ENCODE assay signal across 27 cellular contexts in genomic region chr2:68620762-68621161, GRCh38. TPM values are rescaled to one million over a fixed set of nuclear protein-coding genes. Genes with fewer than 3 reads are reported as not detected.
"Had no signal": no experiment of that assay in that cellular context is flagged by ENCODE, and none has a peak within 500 bp of the region (broad histone marks: within the 10 kb centered on the region; RNA-seq: fewer than 3 reads in every experiment).

No MANE protein-coding gene starts in this region.

- H3K4me1 ChIP-seq: adrenal gland, gastroesophageal sphincter, prostate gland, spleen, testis, vagina had no signal

- H3K27me3 Mint-ChIP-seq: activated B cell treated with CpG ODN at 0.5 μM for 24 hours; activated naive CD8-positive, alpha-beta T cell; natural killer cell treated with Interleukin-12 subunit alpha and Interleukin-12 subunit beta and Interleukin-15 and Interleukin-18, amount 100 ng/mL, for 72 hours had no signal

- H3K4me3 Mint-ChIP-seq: activated B cell treated with CpG ODN at 0.5 μM for 24 hours; activated CD4-positive, alpha-beta T cell treated with anti-CD3 and anti-CD28 coated beads for 36 hours; activated naive CD8-positive, alpha-beta T cell; activated T-cell treated with anti-CD3 and anti-CD28 coated beads, Interleukin-2, amount 50 U/mL, for 4 hours; memory B cell; natural killer cell treated with Interleukin-12 subunit alpha and Interleukin-12 subunit beta and Interleukin-15 and Interleukin-18, amount 100 ng/mL, for 72 hours had no signal

- H3K27ac ChIP-seq: adrenal gland, gastroesophageal sphincter, ovary, prostate gland, spleen, testis, vagina had no signal

- H3K4me3 ChIP-seq: adrenal gland, gastroesophageal sphincter, ovary, prostate gland, spleen, testis, vagina had no signal

- H3K27ac Mint-ChIP-seq: activated B cell treated with CpG ODN at 0.5 μM for 24 hours; activated CD4-positive, alpha-beta T cell treated with anti-CD3 and anti-CD28 coated beads for 36 hours; activated naive CD8-positive, alpha-beta T cell; activated T-helper 2 cell treated with anti-CD3 and anti-CD28 coated beads, Interferon-gamma antibody, Interleukin-2, Interleukin-4, amounts not matched to agents 10 μg/mL and 5 μg/mL and 100 μg/mL, durations not matched to agents 14 hours and 24 hours and 36 hours; memory B cell had no signal

- H3K4me1 Mint-ChIP-seq: activated B cell treated with CpG ODN at 0.5 μM for 24 hours; activated CD4-positive, alpha-beta T cell treated with anti-CD3 and anti-CD28 coated beads for 36 hours had no signal

- H3K9me3 ChIP-seq: adrenal gland, ovary, prostate gland, testis, vagina had no signal

- H3K36me3 ChIP-seq: adrenal gland, gastroesophageal sphincter, ovary, prostate gland, spleen, vagina had no signal

- DNase-seq: activated B cell treated with CpG ODN at 0.5 μM for 24 hours; activated CD4-positive, alpha-beta T cell treated with anti-CD3 and anti-CD28 coated beads for 36 hours; activated CD4-positive, alpha-beta T cell treated with anti-CD3 and anti-CD28 coated beads, Interleukin-2, amount 50 U/mL, for 4 hours; activated CD8-positive, alpha-beta memory T cell treated with anti-CD3 and anti-CD28 coated beads, Interleukin-2, amount 50 U/mL, for 48 hours; activated naive CD4-positive, alpha-beta T cell; activated T-cell treated with anti-CD3 and anti-CD28 coated beads, Interleukin-2, amount 50 U/mL, for 4 hours; adrenal gland; cortex of kidney; erythroblast; head of caudate nucleus; hypothalamus; left cardiac atrium; ovary; spleen; stimulated activated CD4-positive, alpha-beta T cell treated with anti-CD3 and anti-CD28 coated beads, Interleukin-4, amount 100 ng/mL, for 1 hour; stimulated activated naive CD4-positive, alpha-beta T cell; testis had no signal

- H3K27me3 ChIP-seq: adrenal gland, gastroesophageal sphincter, ovary, spleen, testis, vagina had no signal

- FAIRE-seq: astrocyte, endometrium, islet of Langerhans had no signal

RNA-seq across cellular contexts. Expression of gene PROKR1, which starts 22.6 kb away (rescaled TPM):
- total RNA-seq: activated CD4-positive, alpha-beta T cell treated with anti-CD3 and anti-CD28 coated beads for 36 hours; activated T-helper 2 cell treated with anti-CD3 and anti-CD28 coated beads, Interferon-gamma antibody, Interleukin-2, Interleukin-4, amounts not matched to agents 10 μg/mL and 5 μg/mL and 100 μg/mL, durations not matched to agents 14 hours and 24 hours and 36 hours; natural killer cell treated with Interleukin-12 subunit alpha and Interleukin-12 subunit beta and Interleukin-15 and Interleukin-18, amount 100 ng/mL, for 72 hours; ovary; vagina had no signal
